25 cellular contexts compared by ENCODE assay signal in genomic region chr20:3940905-3941304, GRCh38. TPM values are rescaled to one million over a fixed set of nuclear protein-coding genes. Genes with fewer than 3 reads are reported as not detected.
DNase-seq lines count a peak whose midpoint lies in the region; ATAC-seq, FAIRE-seq and TF ChIP-seq lines count a peak whose summit lies in the region.
"Had no signal": no experiment of that assay in that cellular context is flagged by ENCODE, and none has a peak within 500 bp of the region (broad histone marks: within the 10 kb centered on the region; RNA-seq: fewer than 3 reads in every experiment).

No MANE protein-coding gene starts in this region.

- no peak for DNase-seq in left lung
- peak; percentile 58 to 69 for DNase-seq in thyroid gland
- no peak for DNase-seq in urothelium cell line (ENCODE audit: low spot score)
- DNase-seq in NCI-H82 treated with DMSO at 0.1 percent for 48 hours (lab: John Stamatoyannopoulos, UW; ENCODE audit: unreplicated experiment): no peak
- DNase-seq: 8988T; ACHN; BE2C; C1 segment of cervical spinal cord; CD4-positive, alpha-beta memory T cell; CD4-positive, CD25-positive, alpha-beta regulatory T cell; CD8-positive, alpha-beta memory T cell; COR-L47; DMS 273 treated with DMSO at 0.1 percent for 48 hours; DMS153; DMS53; DMS79; DND-41; EL; GDM1 had no signal

- no peak overlapping the region for H3K27ac ChIP-seq in left lung
- peak overlapping the region in 1 of 3 donors; percentile 21 for H3K27ac ChIP-seq in thyroid gland
- H3K27ac ChIP-seq: BLaER1 had no signal

- H3K9me3 ChIP-seq in left lung (no peaks in the 10 kb centered on the region), thyroid gland (no peaks in the 10 kb centered on the region)
- H3K9me3 ChIP-seq: BE2C had no signal

- H3K4me1 ChIP-seq in left lung (no peaks in the 10 kb centered on the region), thyroid gland (peaks cover 5 to 7% of the 10 kb centered on the region in 2 donors)
- H3K4me1 ChIP-seq: BE2C had no signal

- intact Hi-C loops in left lung (cut with DNase I): no loop called here
- intact Hi-C loops in thyroid gland (cut with DNase I): no loop called here

- H3K27me3 ChIP-seq in left lung (no peaks in the 10 kb centered on the region), thyroid gland (no peaks in the 10 kb centered on the region)
- H3K27me3 ChIP-seq: BE2C, BLaER1 had no signal

- WGBS in thyroid gland, 2 donors: 42 to 57% methylated on average over 6 of the region's 6 CpGs

- TF ChIP-seq CTCF in left lung (IDR thresholded peaks at IDR 0.05): no peak
- TF ChIP-seq CTCF in thyroid gland (IDR thresholded peaks at IDR 0.05): no peak

- TF ChIP-seq POLR2A in thyroid gland (IDR thresholded peaks at IDR 0.05): no peak

- no peak for FAIRE-seq in urothelium cell line (lab: Jason Lieb, UNC)
- FAIRE-seq: A204.1, GM12878, GM12892, GM18507 had no signal

- ATAC-seq in left lung: peak; percentile 70
- ATAC-seq in HG03135 (IDR thresholded peaks at IDR 0.05; ENCODE audit: unreplicated experiment): no peak
- ATAC-seq: GM12878 had no signal

- H3K4me3 ChIP-seq in left lung (no peak overlapping the region), thyroid gland (replicated peaks in 1 of 3) (no peak overlapping the region)
- H3K4me3 ChIP-seq: BLaER1, GM12878 had no signal

- H3K36me3 ChIP-seq in left lung (peaks cover 0 to 78% of the 10 kb centered on the region in 2 donors), thyroid gland (no peaks in the 10 kb centered on the region)

RNA-seq across cellular contexts. Expression of gene PANK2, which starts 51.7 kb away (rescaled TPM):
- total RNA-seq in left lung (10 to 100 TPM; 39.4 to 47.8 TPM), thyroid gland (10 to 100 TPM; 52.3 to 63.4 (median 61.4) TPM)

Comparison
In these comparisons a context has a peak if more than half of its experiments do, and no peak if none do; other contexts are left out.
1. DNase-seq: peak in thyroid gland (2 of 2); none in left lung (0 of 2), urothelium cell line (single experiment) and NCI-H82 treated with DMSO at 0.1 percent for 48 hours (single experiment).